In the genomic region with DNA sequence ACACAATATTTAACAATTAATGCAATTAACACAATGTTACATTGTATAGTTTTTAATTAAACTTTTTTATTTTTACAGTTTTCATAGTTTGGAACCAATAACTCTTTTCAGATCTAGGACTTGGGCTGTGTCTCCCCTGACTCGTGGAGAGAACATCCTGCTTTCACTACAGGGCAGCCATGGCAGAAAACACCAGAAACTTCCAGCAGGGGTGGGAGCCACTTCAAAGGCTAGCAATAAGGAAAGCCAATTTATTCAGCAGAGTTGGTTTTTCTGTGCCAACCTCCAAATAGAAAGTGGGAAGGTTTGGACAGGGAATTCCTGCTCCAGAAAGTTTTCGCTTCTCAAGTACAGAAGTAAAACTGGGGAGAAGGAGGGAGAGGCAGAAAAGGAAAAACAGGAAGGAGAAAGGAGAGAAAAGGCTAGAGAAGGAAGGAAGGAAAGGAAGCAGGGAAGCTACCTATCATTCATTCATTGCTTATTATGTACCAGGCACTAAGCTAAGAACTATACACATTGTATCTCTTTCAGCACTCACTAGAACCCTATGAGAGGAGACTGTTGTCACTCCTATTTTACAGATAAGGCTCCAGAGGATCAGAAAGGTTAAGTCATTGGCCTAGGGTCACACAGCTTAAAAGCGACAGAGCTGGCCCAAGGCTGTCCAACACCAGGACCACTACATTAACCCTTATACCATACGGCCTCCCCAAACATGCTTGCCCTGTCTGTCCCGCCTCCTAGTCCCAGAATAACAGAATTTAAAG, we compare ENCODE assay signal across 18 cellular contexts. TPM values are rescaled to one million over a fixed set of nuclear protein-coding genes. Genes with fewer than 3 reads are reported as not detected.
DNase-seq lines count a peak whose midpoint lies in the region; ATAC-seq, FAIRE-seq and TF ChIP-seq lines count a peak whose summit lies in the region.
"Had no signal": no experiment of that assay in that cellular context is flagged by ENCODE, and none has a peak within 500 bp of the region (broad histone marks: within the 10 kb centered on the region; RNA-seq: fewer than 3 reads in every experiment).

No MANE protein-coding gene starts in this region.

- CTCF ChIA-PET in A549 (lab: Yijun Ruan, JAX): interaction anchor here (0.9 kb wide), 1 partner anchor 17 kb away, joined by 3 read pairs; no protein-coding TSS in a partner anchor

- POLR2A ChIA-PET in A549 (lab: Yijun Ruan, JAX): no interaction called here

- no peak for FAIRE-seq in A549 (lab: Jason Lieb, UNC)
- FAIRE-seq: bronchial epithelial cell, islet of Langerhans had no signal

- 84% methylated on average over 5 of the region's 5 CpGs for WGBS in A549 (ENCODE audit: missing lambda C conversion rate)

- no peaks in the 10 kb centered on the region for H3K4me1 ChIP-seq in A549
- H3K4me1 ChIP-seq: tibial artery had no signal

- no peak for TF ChIP-seq CTCF in A549 (IDR thresholded peaks at IDR 0.05)
- peak; percentile 37 for TF ChIP-seq CTCF in fibroblast of the aortic adventitia (IDR thresholded peaks at IDR 0.05; ENCODE audit: insufficient read depth, low read length)

- no peak for TF ChIP-seq POLR2A in A549 (IDR thresholded peaks at IDR 0.05; ENCODE audit: low read length)

- ATAC-seq in A549 (peak; percentile 47 to 60; a peak in 2 of 6 replicates), HG02852 (IDR thresholded peaks at IDR 0.05; ENCODE audit: unreplicated experiment) (no peak)

- no peak overlapping the region for H3K4me3 ChIP-seq in A549
- H3K4me3 ChIP-seq in H7 (ENCODE audit: insufficient read depth, low read depth, low read length): no peak overlapping the region
- H3K4me3 ChIP-seq in fibroblast of the aortic adventitia (ENCODE audit: low read depth, low read length): no peak overlapping the region
- H3K4me3 ChIP-seq: tibial artery had no signal

- H3K4me2 ChIP-seq in A549: no peak overlapping the region

- H3K9me3 ChIP-seq in A549: no peaks in the 10 kb centered on the region
- H3K9me3 ChIP-seq: tibial artery had no signal

- TF ChIP-seq EP300 in A549 (IDR thresholded peaks at IDR 0.05): no peak

- no peak for TF ChIP-seq RAD21 in A549 (conservative IDR thresholded peaks at IDR 0.05 in 1 of 2, IDR thresholded peaks at IDR 0.05 in 1 of 2)

- no peaks in the 10 kb centered on the region for H3K27me3 ChIP-seq in H7 (ENCODE audit: control insufficient read depth, insufficient read depth, low read length)

- H3K36me3 ChIP-seq in H7 (replicated peaks; ENCODE audit: control insufficient read depth, insufficient read depth, low read length): no peaks in the 10 kb centered on the region
- H3K36me3 ChIP-seq: tibial artery had no signal

- peak overlapping the region in 1 of 2 experiments; percentile 21; a peak in 1 of 6 replicates for H3K27ac ChIP-seq in A549
- H3K27ac ChIP-seq: tibial artery had no signal

- DNase-seq in A549 (ENCODE audit: low read depth in 1 of 2, low spot score in 1 of 2) (no peak), H7 (peak; percentile 54), SW480 (ENCODE audit: low spot score) (peak; percentile 38), fibroblast of the aortic adventitia (ENCODE audit: low read depth) (peak; percentile 22), NCI-H1417 treated with DMSO at 0.1 percent for 48 hours (lab: John Stamatoyannopoulos, UW) (no peak), NCI-H146 treated with DMSO at 0.1 percent for 48 hours (lab: John Stamatoyannopoulos, UW; ENCODE audit: unreplicated experiment) (no peak), DMS114 treated with DMSO at 0.1 percent for 48 hours (lab: John Stamatoyannopoulos, UW; ENCODE audit: unreplicated experiment) (no peak)
- DNase-seq: activated CD8-positive, alpha-beta memory T cell treated with anti-CD3 and anti-CD28 coated beads for 24 hours; activated naive CD4-positive, alpha-beta T cell; DMS79 treated with DMSO at 0.1 percent for 48 hours; NCI-H1694 treated with DMSO at 0.1 percent for 48 hours; NCI-H526 treated with DMSO at 0.1 percent for 48 hours; SIG-M5; stimulated activated CD4-positive, alpha-beta T cell treated with anti-CD3 and anti-CD28 coated beads, Interleukin-1b, Interleukin-23, amount 100 ng/mL, for 48 hours; tibial artery had no signal

TF ChIP-seq in A549, 52 proteins besides CTCF, POLR2A, EP300 and RAD21:
- peak; percentile 22 for TF ChIP-seq ZFP36 (IDR thresholded peaks at IDR 0.05; ENCODE audit: borderline replicate concordance, partially characterized antibody)
- TF ChIP-seq HOXA7 (CRISPR knock-in tag; IDR thresholded peaks at IDR 0.05): no peak

RNA-seq across cellular contexts. Expression of gene CREB3L1, which starts 54.8 kb away (rescaled TPM):
- polyA plus RNA-seq in A549 (2011; rRNA removed) (0.48 and 0.61 TPM in 2 replicates), A549 (2017; fragmentation: RNase III; extraction: RNeasy Plus Mini Kit Qiagen cat#74134 plus additional on column Dnase treatment) (2.1 to 2.7 TPM (median 2.3 TPM) in 3 replicates)
- polyA plus RNA-seq in A549 (2012; cell fraction: cytosol; rRNA removed): 0.24 and 0.45 TPM in 2 replicates
- polyA plus RNA-seq in A549 (2012; cell fraction: nucleus; rRNA removed): 0.56 and 0.86 TPM in 2 replicates
- 1.3 and 1.7 TPM in 2 replicates for polyA minus RNA-seq in A549 (2011; rRNA and poly(A)+ RNA removed)
- total RNA-seq in H7 (2014; rRNA removed; shearing (Covaris generic)): 1.6 and 5.0 TPM in 2 replicates
- 31.6 and 37.5 TPM in 2 replicates for total RNA-seq in fibroblast of the aortic adventitia (ENCODE audit: low replicate concordance)

Comparison
In these comparisons a context has a peak if more than half of its experiments do, and no peak if none do; other contexts are left out.
1. DNase-seq: peak in H7 (single experiment), SW480 (single experiment) and fibroblast of the aortic adventitia (single experiment); none in A549 (0 of 2), NCI-H1417 treated with DMSO at 0.1 percent for 48 hours (single experiment), NCI-H146 treated with DMSO at 0.1 percent for 48 hours (single experiment) and DMS114 treated with DMSO at 0.1 percent for 48 hours (single experiment).